22 cellular contexts compared by ENCODE assay signal in genomic region chr3:170278632-170279031, GRCh38. TPM values are rescaled to one million over a fixed set of nuclear protein-coding genes. Genes with fewer than 3 reads are reported as not detected.
DNase-seq lines count a peak whose midpoint lies in the region; ATAC-seq and TF ChIP-seq lines count a peak whose summit lies in the region.
"Had no signal": no experiment of that assay in that cellular context is flagged by ENCODE, and none has a peak within 500 bp of the region (broad histone marks: within the 10 kb centered on the region; RNA-seq: fewer than 3 reads in every experiment).

No MANE protein-coding gene starts in this region.

- peak overlapping the region in 4 of 8 donors; percentile 21 to 89 (median 62) for H3K4me3 Mint-ChIP-seq in CD4-positive, alpha-beta memory T cell
- H3K4me3 Mint-ChIP-seq in stimulated activated memory B cell treated with anti-CD40 and anti-IgM and Interleukin-4, amounts not matched to agents 10 μg/mL and 1 μg/mL and 100 μg/mL, for 72 hours: no peak overlapping the region

- CTCF ChIA-PET in CD4-positive, alpha-beta memory T cell (lab: Charles Lee; ENCODE audit: partially characterized antibody): interaction anchor here (2.1 kb wide), 1 partner anchor 135 kb away, joined by 6 read pairs; no protein-coding TSS in a partner anchor

- H3K27ac Mint-ChIP-seq in CD4-positive, alpha-beta memory T cell: peak overlapping the region in 4 of 7 donors; percentile 47 to 96 (median 79)
- H3K27ac Mint-ChIP-seq in stimulated activated memory B cell treated with anti-CD40 and anti-IgM and Interleukin-4, amounts not matched to agents 10 μg/mL and 1 μg/mL and 100 μg/mL, for 72 hours: no peak overlapping the region

- POLR2A ChIA-PET in CD4-positive, alpha-beta memory T cell (lab: Charles Lee; ENCODE audit: partially characterized antibody): interaction anchor here (1.3 kb wide), 1 partner anchor 78 kb away, joined by 11 read pairs; the partner anchor contains the start of gene SKIL

- peaks cover 44 to 48% of the 10 kb centered on the region in 2 donors for H3K36me3 Mint-ChIP-seq in CD4-positive, alpha-beta memory T cell
- peaks cover 65% of the 10 kb centered on the region for H3K36me3 Mint-ChIP-seq in stimulated activated memory B cell treated with anti-CD40 and anti-IgM and Interleukin-4, amounts not matched to agents 10 μg/mL and 1 μg/mL and 100 μg/mL, for 72 hours

- intact Hi-C loops in CD4-positive, alpha-beta memory T cell (cut with micrococcal nuclease): loop anchor here (10.0 kb wide), 1 partner anchor 414 kb away; the partner anchor contains the start of gene LRRC31
- intact Hi-C loops in colonic mucosa (cut with DNase I): no loop called here

- H3K4me1 ChIP-seq in CD4-positive, alpha-beta memory T cell (ENCODE audit: insufficient read depth, low read length): peaks cover 22% of the 10 kb centered on the region
- H3K4me1 ChIP-seq in colonic mucosa: peaks cover 5% of the 10 kb centered on the region
- H3K4me1 ChIP-seq: A549, uterus had no signal

- no peaks in the 10 kb centered on the region for H3K9me3 ChIP-seq in CD4-positive, alpha-beta memory T cell (ENCODE audit: control insufficient read depth in 1 of 2, low read length in 2 of 2)
- H3K9me3 ChIP-seq in colonic mucosa: no peaks in the 10 kb centered on the region
- H3K9me3 ChIP-seq: A549, gastroesophageal sphincter, left lung, uterus had no signal

- peaks cover 0 to 2% (median 0%) of the 10 kb centered on the region in 8 donors for H3K9me3 Mint-ChIP-seq in CD4-positive, alpha-beta memory T cell
- no peaks in the 10 kb centered on the region for H3K9me3 Mint-ChIP-seq in stimulated activated memory B cell treated with anti-CD40 and anti-IgM and Interleukin-4, amounts not matched to agents 10 μg/mL and 1 μg/mL and 100 μg/mL, for 72 hours

- no peaks in the 10 kb centered on the region for H3K36me3 ChIP-seq in CD4-positive, alpha-beta memory T cell (ENCODE audit: insufficient read depth, low read length)
- H3K36me3 ChIP-seq in colonic mucosa: no peaks in the 10 kb centered on the region
- H3K36me3 ChIP-seq: uterus had no signal

- no peaks in the 10 kb centered on the region for H3K27me3 Mint-ChIP-seq in CD4-positive, alpha-beta memory T cell
- H3K27me3 Mint-ChIP-seq in stimulated activated memory B cell treated with anti-CD40 and anti-IgM and Interleukin-4, amounts not matched to agents 10 μg/mL and 1 μg/mL and 100 μg/mL, for 72 hours: no peaks in the 10 kb centered on the region

- no peak overlapping the region for H3K4me3 ChIP-seq in CD4-positive, alpha-beta memory T cell (ENCODE audit: low read length in 2 of 2)
- no peak overlapping the region for H3K4me3 ChIP-seq in colonic mucosa
- H3K4me3 ChIP-seq: A549, gastroesophageal sphincter, left lung, uterus had no signal

- no peak for TF ChIP-seq CTCF in colonic mucosa (IDR thresholded peaks at IDR 0.05)

- H3K27ac ChIP-seq in CD4-positive, alpha-beta memory T cell (ENCODE audit: low read depth, low read length): no peak overlapping the region
- peak overlapping the region; percentile 60 for H3K27ac ChIP-seq in colonic mucosa
- H3K27ac ChIP-seq: A549, gastroesophageal sphincter, KMS-11, left lung, uterus had no signal

- DNase-seq in NCI-H146 (lab: John Stamatoyannopoulos, UW) (peak; percentile 46), NCI-H146 treated with DMSO at 0.1 percent for 48 hours (lab: John Stamatoyannopoulos, UW; ENCODE audit: unreplicated experiment) (no peak), NCI-H2029 treated with DMSO at 0.1 percent for 48 hours (lab: John Stamatoyannopoulos, UW) (peak; percentile 19), colonic mucosa (peak; percentile 29), NCI-H345 (lab: John Stamatoyannopoulos, UW) (no peak)
- DNase-seq in CD4-positive, alpha-beta memory T cell: no peak
- DNase-seq: activated CD4-positive, CD25-positive, alpha-beta regulatory T cell; activated gamma-delta T cell treated with Interleukin-2 at 50 U/mL for 16 hours; cortex of kidney; DND-41; left lung; NCI-H1930; occipital lobe; stimulated activated CD4-positive, alpha-beta T cell treated with anti-CD3 and anti-CD28 coated beads, Interleukin-1b, Interleukin-23, amount 100 ng/mL, for 48 hours; uterus had no signal

- peaks cover 17 to 28% (median 22%) of the 10 kb centered on the region in 4 donors for H3K4me1 Mint-ChIP-seq in CD4-positive, alpha-beta memory T cell
- peaks cover 29% of the 10 kb centered on the region for H3K4me1 Mint-ChIP-seq in stimulated activated memory B cell treated with anti-CD40 and anti-IgM and Interleukin-4, amounts not matched to agents 10 μg/mL and 1 μg/mL and 100 μg/mL, for 72 hours

- ATAC-seq in stimulated activated memory B cell treated with anti-CD40 and anti-IgM and Interleukin-4, amounts not matched to agents 10 μg/mL and 1 μg/mL and 100 μg/mL, for 72 hours: no peak
- ATAC-seq in GM18870 (IDR thresholded peaks at IDR 0.05; ENCODE audit: unreplicated experiment): no peak
- ATAC-seq: A549, gastroesophageal sphincter, HCT116, sciatic nerve had no signal

- H3K27me3 ChIP-seq in CD4-positive, alpha-beta memory T cell (ENCODE audit: insufficient read depth, low read length): no peaks in the 10 kb centered on the region
- H3K27me3 ChIP-seq in colonic mucosa: no peaks in the 10 kb centered on the region
- H3K27me3 ChIP-seq: gastroesophageal sphincter, left lung, uterus had no signal

- no peak overlapping the region for H3K9ac ChIP-seq in colonic mucosa (ENCODE audit: low read depth in 2 of 2, low read length in 2 of 2)
- H3K9ac ChIP-seq: KMS-11 had no signal

RNA-seq across cellular contexts. Expression of gene PRKCI, which starts 56.4 kb away (rescaled TPM):
- total RNA-seq in CD4-positive, alpha-beta memory T cell: 10 to 100 TPM; 18.0 to 27.7 TPM
- polyA plus RNA-seq in CD4-positive, alpha-beta memory T cell: 10 to 100 TPM; 16.4 to 18.5 TPM
- 10 to 100 TPM; 34.4 to 48.2 TPM for total RNA-seq in colonic mucosa

Comparison
In these comparisons a context has a peak if more than half of its experiments do, and no peak if none do; other contexts are left out.
1. DNase-seq: peak in NCI-H146 (single experiment), NCI-H2029 treated with DMSO at 0.1 percent for 48 hours (single experiment) and colonic mucosa (single experiment); none in NCI-H146 treated with DMSO at 0.1 percent for 48 hours (single experiment), CD4-positive, alpha-beta memory T cell (0 of 5) and NCI-H345 (single experiment).